Comparison of ENCODE assay signal across 8 cellular contexts in genomic region chr6:7108964-7109836, GRCh38. TPM values are rescaled to one million over a fixed set of nuclear protein-coding genes. Genes with fewer than 3 reads are reported as not detected.
DNase-seq lines count a peak whose midpoint lies in the region; ATAC-seq and TF ChIP-seq lines count a peak whose summit lies in the region.

No MANE protein-coding gene starts in this region.

- no peak overlapping the region for H3K23ac ChIP-seq in trophoblast cell (ENCODE audit: low read length)

- peak overlapping the region; percentile 99 for H3K18ac ChIP-seq in trophoblast cell (ENCODE audit: low read length)

- peak overlapping the region; percentile 87 for H3K27ac Mint-ChIP-seq in CD4-positive, alpha-beta T cell
- H3K27ac Mint-ChIP-seq in activated naive CD8-positive, alpha-beta T cell treated with anti-CD3 and anti-CD28 coated beads for 36 hours: peak overlapping the region; percentile 95

- no peaks in the 10 kb centered on the region for H3K27me3 ChIP-seq in CD4-positive, alpha-beta T cell (ENCODE audit: control insufficient read depth, insufficient read depth, low read length)
- H3K27me3 ChIP-seq in RWPE2 (ENCODE audit: insufficient read depth, poor library complexity, severe bottlenecking) (no peaks in the 10 kb centered on the region), trophoblast cell (ENCODE audit: insufficient read depth, low read length) (no peaks in the 10 kb centered on the region)

- H3K79me2 ChIP-seq in trophoblast cell (ENCODE audit: control insufficient read depth, insufficient read depth, low read length, poor library complexity): peaks cover 26% of the 10 kb centered on the region

- H3K36me3 ChIP-seq in RWPE2 (ENCODE audit: low read depth): peaks cover 3% of the 10 kb centered on the region; the same call in 1 of the 2 replicates
- no peaks in the 10 kb centered on the region for H3K36me3 ChIP-seq in trophoblast cell (ENCODE audit: control insufficient read depth in 1 of 2, insufficient read depth in 2 of 2, low read length in 2 of 2)

- POLR2A ChIA-PET in CD4-positive, alpha-beta T cell (lab: Charles Lee): interaction anchor here (0.6 to 8.2 kb wide), 9 partner anchors 7 to 108 kb away, joined by 3 to 85 read pairs (median 7); no protein-coding TSS in a partner anchor

- no peaks in the 10 kb centered on the region for H3K27me3 Mint-ChIP-seq in CD4-positive, alpha-beta T cell
- H3K27me3 Mint-ChIP-seq in activated naive CD8-positive, alpha-beta T cell treated with anti-CD3 and anti-CD28 coated beads for 36 hours: no peaks in the 10 kb centered on the region

- peaks cover 19% of the 10 kb centered on the region for H3K36me3 Mint-ChIP-seq in CD4-positive, alpha-beta T cell (ENCODE audit: low read depth)
- H3K36me3 Mint-ChIP-seq in activated naive CD8-positive, alpha-beta T cell treated with anti-CD3 and anti-CD28 coated beads for 36 hours: peaks cover 18% of the 10 kb centered on the region

- peak overlapping the region; percentile 82 for H2BK12ac ChIP-seq in trophoblast cell (ENCODE audit: low read length)

- H3K9me3 ChIP-seq in CD4-positive, alpha-beta T cell (ENCODE audit: control insufficient read depth, low read length): no peaks in the 10 kb centered on the region
- no peaks in the 10 kb centered on the region for H3K9me3 ChIP-seq in RWPE2 (ENCODE audit: severe bottlenecking)
- H3K9me3 ChIP-seq in trophoblast cell (ENCODE audit: insufficient read depth, low read depth, low read length): no peaks in the 10 kb centered on the region

- H2AFZ ChIP-seq in trophoblast cell (ENCODE audit: insufficient read depth, low read length, poor library complexity): peak overlapping the region; percentile 93

- peak overlapping the region; percentile 99 for H4K91ac ChIP-seq in trophoblast cell (ENCODE audit: low read depth, low read length)

- H3K4me1 Mint-ChIP-seq in CD4-positive, alpha-beta T cell (ENCODE audit: low read depth): peaks cover 58% of the 10 kb centered on the region
- peaks cover 53% of the 10 kb centered on the region for H3K4me1 Mint-ChIP-seq in activated naive CD8-positive, alpha-beta T cell treated with anti-CD3 and anti-CD28 coated beads for 36 hours

- peak; percentile 12 for ATAC-seq in CD4-positive, alpha-beta T cell (ENCODE audit: poor library complexity)
- ATAC-seq in HG02798 (IDR thresholded peaks at IDR 0.05; ENCODE audit: poor library complexity, unreplicated experiment): peak; percentile 17
- ATAC-seq in RWPE2 (ENCODE audit: low read depth): peak; percentile 38
- ATAC-seq in Right ventricle myocardium superior (ENCODE audit: poor library complexity): peak; percentile 55

- H3K4ac ChIP-seq in trophoblast cell (ENCODE audit: low read depth, low read length): peak overlapping the region; percentile 96

- H3K4me3 ChIP-seq in RWPE2 (ENCODE audit: severe bottlenecking) (peak overlapping the region; percentile 83), trophoblast cell (ENCODE audit: low read depth, low read length) (peak overlapping the region; percentile 98)

- H3K9me3 Mint-ChIP-seq in CD4-positive, alpha-beta T cell: no peaks in the 10 kb centered on the region
- H3K9me3 Mint-ChIP-seq in activated naive CD8-positive, alpha-beta T cell treated with anti-CD3 and anti-CD28 coated beads for 36 hours: no peaks in the 10 kb centered on the region

- peak overlapping the region; percentile 81 for H2BK5ac ChIP-seq in trophoblast cell (ENCODE audit: low read depth, low read length, poor library complexity)

- WGBS in trophoblast cell (ENCODE audit: extremely low coverage, insufficient coverage, insufficient read length): no CpG with 5 or more reads among the region's 86 CpGs

- H3K4me3 Mint-ChIP-seq in CD4-positive, alpha-beta T cell: peak overlapping the region; percentile 93
- H3K4me3 Mint-ChIP-seq in activated naive CD8-positive, alpha-beta T cell treated with anti-CD3 and anti-CD28 coated beads for 36 hours: peak overlapping the region; percentile 95

- H3K79me1 ChIP-seq in trophoblast cell (ENCODE audit: low read length): peaks cover 35% of the 10 kb centered on the region

- no peak for TF ChIP-seq CTCF in CD4-positive, alpha-beta T cell (IDR thresholded peaks at IDR 0.05)
- TF ChIP-seq CTCF in RWPE2 (IDR thresholded peaks at IDR 0.05; ENCODE audit: poor library complexity, severe bottlenecking): no peak

- CTCF ChIA-PET in CD4-positive, alpha-beta T cell (lab: Charles Lee): interaction anchor here (0.9 to 1.1 kb wide), 4 partner anchors 23 to 129 kb away, joined by 3 read pairs; no protein-coding TSS in a partner anchor

- peak overlapping the region; percentile 86 for H3K9ac ChIP-seq in trophoblast cell (ENCODE audit: low read length)

- H4K12ac ChIP-seq in trophoblast cell (ENCODE audit: low read depth, low read length): peak overlapping the region; percentile 91

- peak in 9 of 10 experiments; percentile 14 to 43 (median 27) for DNase-seq in CD4-positive, alpha-beta T cell
- DNase-seq in RWPE2 (ENCODE audit: low spot score) (no peak), Right ventricle myocardium superior (peak; percentile 67), trophoblast cell (peak; percentile 66 to 87), NCI-H1048 (lab: John Stamatoyannopoulos, UW) (no peak), iPS-NIHi7 (ENCODE audit: extremely low spot score) (no peak)
- peak; percentile 49 for DNase-seq in activated naive CD8-positive, alpha-beta T cell treated with anti-CD3 and anti-CD28 coated beads for 36 hours

- peak overlapping the region; percentile 90 for H3K4me2 ChIP-seq in trophoblast cell (ENCODE audit: low read length)

- peak overlapping the region; percentile 85 for H2AK5ac ChIP-seq in trophoblast cell (ENCODE audit: low read length)

- peak overlapping the region; percentile 99 for H3K14ac ChIP-seq in trophoblast cell (ENCODE audit: low read length)

- H4K8ac ChIP-seq in trophoblast cell (ENCODE audit: low read depth, low read length): peak overlapping the region; percentile 96

- H2BK120ac ChIP-seq in trophoblast cell (ENCODE audit: insufficient read depth, low read length, poor library complexity): peak overlapping the region; percentile 95

- H3K4me1 ChIP-seq in RWPE2 (ENCODE audit: insufficient read depth, poor library complexity, severe bottlenecking) (peaks cover 33% of the 10 kb centered on the region), trophoblast cell (ENCODE audit: control insufficient read depth in 1 of 2, insufficient read depth in 2 of 2, low read length in 2 of 2) (peaks cover 10 to 20% of the 10 kb centered on the region in 2 experiments)

- peak overlapping the region; percentile 74 for H3K27ac ChIP-seq in CD4-positive, alpha-beta T cell (ENCODE audit: low read depth, low read length)
- H3K27ac ChIP-seq in RWPE2 (ENCODE audit: poor library complexity, severe bottlenecking) (peak overlapping the region; percentile 73), trophoblast cell (ENCODE audit: low read depth, low read length) (peak overlapping the region; percentile 94)

- intact Hi-C loops in CD4-positive, alpha-beta T cell (cut with DNase I, micrococcal nuclease): loop anchor here (2.0 to 10.0 kb wide), 4 partner anchors 32 to 454 kb away; no protein-coding TSS in a partner anchor
- intact Hi-C loops in Right ventricle myocardium superior (cut with DNase I): loop anchor here (10.0 kb wide), 2 partner anchors 54 to 126 kb away; no protein-coding TSS in a partner anchor

RNA-seq across cellular contexts. Expression of gene RREB1, which starts 1.4 kb away (rescaled TPM):
- 10 to 100 TPM; 56.5 to 60.0 TPM for total RNA-seq in CD4-positive, alpha-beta T cell
- total RNA-seq in activated naive CD8-positive, alpha-beta T cell treated with anti-CD3 and anti-CD28 coated beads for 36 hours: 10 to 100 TPM; 17.4 to 18.5 TPM
- total RNA-seq in Right ventricle myocardium superior: 34.2 TPM
- polyA plus RNA-seq in trophoblast cell (2013): 45.6 and 46.8 TPM in 2 replicates

Comparison
In these comparisons a context has a peak if more than half of its experiments do, and no peak if none do; other contexts are left out.
1. DNase-seq: peak in CD4-positive, alpha-beta T cell (9 of 10), activated naive CD8-positive, alpha-beta T cell treated with anti-CD3 and anti-CD28 coated beads for 36 hours (single experiment), Right ventricle myocardium superior (single experiment) and trophoblast cell (2 of 2); none in RWPE2 (single experiment), NCI-H1048 (single experiment) and iPS-NIHi7 (single experiment).
2. Peak in every context shown above with its lines, with median percentiles within 50 percentile points of each other: ATAC-seq and H3K27ac ChIP-seq.